Comparison of ENCODE assay signal across 13 cellular contexts in genomic region chr3:102060814-102061213, GRCh38.
DNase-seq lines count a peak whose midpoint lies in the region; ATAC-seq, FAIRE-seq and TF ChIP-seq lines count a peak whose summit lies in the region.
"Had no signal": no experiment of that assay in that cellular context is flagged by ENCODE, and none has a peak within 500 bp of the region (broad histone marks: within the 10 kb centered on the region; RNA-seq: fewer than 3 reads in every experiment).

No MANE protein-coding gene starts in this region.

- DNase-seq in COLO829 (ENCODE audit: low spot score) = peak; percentile 79
- no peak for DNase-seq in GM19239 (ENCODE audit: insufficient read length, low spot score)
- peak; percentile 26 for DNase-seq in epithelial cell of esophagus (ENCODE audit: low read depth)
- no peak for DNase-seq in stimulated activated naive CD4-positive, alpha-beta T cell treated with Interleukin-2 at 50 U/mL for 16 hours (lab: John Stamatoyannopoulos, UW)
- no peak for DNase-seq in COLO668 (lab: John Stamatoyannopoulos, UW; ENCODE audit: unreplicated experiment)
- no peak for DNase-seq in mesenteric fat pad (ENCODE audit: low spot score)
- DNase-seq: esophagus squamous epithelium; NCI-H1105; NCI-H748 treated with DMSO at 0.1 percent for 48 hours; stimulated activated CD4-positive, alpha-beta T cell treated with anti-CD3 and anti-CD28 coated beads, Interleukin-15, amount 100 ng/mL, for 24 hours had no signal

- no peak overlapping the region for H3K4me3 ChIP-seq in epithelial cell of esophagus (ENCODE audit: low read length)
- H3K4me3 ChIP-seq: breast epithelium, esophagus squamous epithelium had no signal

- peak; percentile 35 for ATAC-seq in HG03520 (IDR thresholded peaks at IDR 0.05; ENCODE audit: unreplicated experiment)
- ATAC-seq in GM19328 (IDR thresholded peaks at IDR 0.05; ENCODE audit: unreplicated experiment) = no peak

- no peak for TF ChIP-seq CTCF in epithelial cell of esophagus (IDR thresholded peaks at IDR 0.05; ENCODE audit: insufficient read depth, low read depth, low read length, missing control alignments)

- FAIRE-seq in GM19239 (lab: Jason Lieb, UNC) = peak; percentile 94

Comparison
In these comparisons a context has a peak if more than half of its experiments do, and no peak if none do; other contexts are left out.
1. DNase-seq: peak in COLO829 (single experiment) and epithelial cell of esophagus (single experiment); none in GM19239 (single experiment), stimulated activated naive CD4-positive, alpha-beta T cell treated with Interleukin-2 at 50 U/mL for 16 hours (single experiment), COLO668 (single experiment) and mesenteric fat pad (single experiment).